1 cellular context compared by ENCODE assay signal in the genomic region with DNA sequence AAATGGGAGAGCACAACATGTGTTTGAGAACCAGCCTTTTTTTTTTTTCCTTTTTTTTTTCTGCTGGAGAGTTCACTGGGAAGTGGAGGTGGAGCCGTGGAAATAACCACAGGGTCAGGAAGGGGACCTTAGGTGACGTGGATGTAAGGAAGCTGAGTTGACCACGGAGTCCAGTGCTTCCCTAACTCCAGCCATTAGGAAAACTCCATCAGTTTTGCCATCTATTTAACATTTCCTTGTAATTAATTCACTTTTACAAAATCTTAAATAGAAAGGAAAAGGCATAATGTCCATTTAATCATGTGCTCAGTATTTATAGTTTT.
TF ChIP-seq lines count a peak whose summit lies in the region.

No MANE protein-coding gene starts in this region.

TF ChIP-seq in IMR-90, 13 proteins besides CTCF, POLR2A, EP300 and RAD21:
- no peak for TF ChIP-seq RCOR1 (IDR thresholded peaks at IDR 0.05; ENCODE audit: insufficient replicate concordance, low read length)
- no peak for TF ChIP-seq SMC3 (IDR thresholded peaks at IDR 0.05; ENCODE audit: low read depth, low read length)
- TF ChIP-seq, protein P1, sequence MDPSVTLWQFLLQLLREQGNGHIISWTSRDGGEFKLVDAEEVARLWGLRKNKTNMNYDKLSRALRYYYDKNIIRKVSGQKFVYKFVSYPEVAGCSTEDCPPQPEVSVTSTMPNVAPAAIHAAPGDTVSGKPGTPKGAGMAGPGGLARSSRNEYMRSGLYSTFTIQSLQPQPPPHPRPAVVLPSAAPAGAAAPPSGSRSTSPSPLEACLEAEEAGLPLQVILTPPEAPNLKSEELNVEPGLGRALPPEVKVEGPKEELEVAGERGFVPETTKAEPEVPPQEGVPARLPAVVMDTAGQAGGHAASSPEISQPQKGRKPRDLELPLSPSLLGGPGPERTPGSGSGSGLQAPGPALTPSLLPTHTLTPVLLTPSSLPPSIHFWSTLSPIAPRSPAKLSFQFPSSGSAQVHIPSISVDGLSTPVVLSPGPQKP (IDR thresholded peaks at IDR 0.05; ENCODE audit: borderline replicate concordance, low read depth, low read length) = no peak
- no peak for TF ChIP-seq MAZ (IDR thresholded peaks at IDR 0.05; ENCODE audit: borderline replicate concordance, low read depth, low read length)
- no peak for TF ChIP-seq CEBPB (IDR thresholded peaks at IDR 0.05; ENCODE audit: low read depth, low read length)
- no peak for TF ChIP-seq FOS (IDR thresholded peaks at IDR 0.05; ENCODE audit: low read depth, low read length)
- TF ChIP-seq NFE2L2 (IDR thresholded peaks at IDR 0.05; ENCODE audit: low read depth, low read length) = no peak
- TF ChIP-seq MXI1 (IDR thresholded peaks at IDR 0.05; ENCODE audit: borderline replicate concordance, low read depth, low read length) = no peak
- TF ChIP-seq MAFK (IDR thresholded peaks at IDR 0.05; ENCODE audit: low read depth, low read length) = no peak
- TF ChIP-seq RFX5 (IDR thresholded peaks at IDR 0.05; ENCODE audit: low read depth, low read length) = no peak
- TF ChIP-seq, protein P2, sequence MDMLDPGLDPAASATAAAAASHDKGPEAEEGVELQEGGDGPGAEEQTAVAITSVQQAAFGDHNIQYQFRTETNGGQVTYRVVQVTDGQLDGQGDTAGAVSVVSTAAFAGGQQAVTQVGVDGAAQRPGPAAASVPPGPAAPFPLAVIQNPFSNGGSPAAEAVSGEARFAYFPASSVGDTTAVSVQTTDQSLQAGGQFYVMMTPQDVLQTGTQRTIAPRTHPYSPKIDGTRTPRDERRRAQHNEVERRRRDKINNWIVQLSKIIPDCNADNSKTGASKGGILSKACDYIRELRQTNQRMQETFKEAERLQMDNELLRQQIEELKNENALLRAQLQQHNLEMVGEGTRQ (IDR thresholded peaks at IDR 0.05; ENCODE audit: low read depth, low read length) = no peak
- no peak for TF ChIP-seq BHLHE40 (IDR thresholded peaks at IDR 0.05; ENCODE audit: low read depth, low read length)
- no peak for TF ChIP-seq CHD1 (IDR thresholded peaks at IDR 0.05; ENCODE audit: low read depth, low read length)
